11 cellular contexts compared by ENCODE assay signal in genomic region chr3:4835616-4836043, GRCh38.
DNase-seq lines count a peak whose midpoint lies in the region; ATAC-seq and TF ChIP-seq lines count a peak whose summit lies in the region.
"Had no signal": no experiment of that assay in that cellular context is flagged by ENCODE, and none has a peak within 500 bp of the region (broad histone marks: within the 10 kb centered on the region; RNA-seq: fewer than 3 reads in every experiment).

No MANE protein-coding gene starts in this region.

- no peak for ATAC-seq in HG02798 (IDR thresholded peaks at IDR 0.05; ENCODE audit: poor library complexity, unreplicated experiment)

- in situ Hi-C loops in G401 (cut with HindIII; ENCODE audit: low sequenced_read_pairs), result no loop called here

- peak; percentile 16 for DNase-seq in stimulated activated naive CD4-positive, alpha-beta T cell treated with Interleukin-2 at 50 U/mL for 16 hours (lab: John Stamatoyannopoulos, UW)
- no peak for DNase-seq in stimulated activated naive CD4-positive, alpha-beta T cell (lab: John Stamatoyannopoulos, UW)
- peak; percentile 37 for DNase-seq in RPMI7951 (ENCODE audit: low read depth)
- peak; percentile 72 for DNase-seq in epithelial cell of esophagus (ENCODE audit: low read depth)
- DNase-seq in G401 (ENCODE audit: low spot score), result no peak
- no peak for DNase-seq in cerebellum (ENCODE audit: low spot score)
- no peak for DNase-seq in C1 segment of cervical spinal cord (lab: John Stamatoyannopoulos, UW)
- DNase-seq: Caco-2; NK-92 treated with Interleukin-12 subunit alpha and Interleukin-12 subunit beta, amount 100 ng/mL, for 24 hours; T-helper 9 cell had no signal

- no peak overlapping the region for H3K4me3 ChIP-seq in epithelial cell of esophagus (ENCODE audit: low read length)

- no peak for TF ChIP-seq CTCF in epithelial cell of esophagus (IDR thresholded peaks at IDR 0.05; ENCODE audit: insufficient read depth, low read depth, low read length, missing control alignments)

Comparison
In these comparisons a context has a peak if more than half of its experiments do, and no peak if none do; other contexts are left out.
1. DNase-seq: peak in stimulated activated naive CD4-positive, alpha-beta T cell treated with Interleukin-2 at 50 U/mL for 16 hours (single experiment), RPMI7951 (single experiment) and epithelial cell of esophagus (single experiment); none in stimulated activated naive CD4-positive, alpha-beta T cell (0 of 6), G401 (single experiment), cerebellum (single experiment) and C1 segment of cervical spinal cord (0 of 14).